In genomic region chr11:17161515-17161914, GRCh38 we compare ENCODE assay signal across 13 cellular contexts. TPM values are rescaled to one million over a fixed set of nuclear protein-coding genes. Genes with fewer than 3 reads are reported as not detected.
DNase-seq lines count a peak whose midpoint lies in the region; ATAC-seq and TF ChIP-seq lines count a peak whose summit lies in the region.
"Had no signal": no experiment of that assay in that cellular context is flagged by ENCODE, and none has a peak within 500 bp of the region (broad histone marks: within the 10 kb centered on the region; RNA-seq: fewer than 3 reads in every experiment).

No MANE protein-coding gene starts in this region.

- peak overlapping the region; percentile 75 for H3K4me2 ChIP-seq in KMS-11

- H3K79me2 ChIP-seq in KMS-11 (ENCODE audit: insufficient read depth, low read depth) = peaks cover 5% of the 10 kb centered on the region; the same call in 1 of the 2 replicates

- DNase-seq in activated CD4-positive, alpha-beta memory T cell treated with anti-CD3 and anti-CD28 coated beads for 36 hours = no peak
- DNase-seq in activated CD4-positive, alpha-beta memory T cell treated with anti-CD3 and anti-CD28 coated beads, Interleukin-2, amount 10 ng/mL, durations not matched to agents 7 days and 5 days = no peak
- DNase-seq in activated naive CD8-positive, alpha-beta T cell treated with anti-CD3 and anti-CD28 coated beads, Interleukin-2, amount 50 U/mL, for 24 hours = no peak
- no peak for DNase-seq in iPS-NIHi11 (ENCODE audit: low spot score)
- DNase-seq: activated CD4-positive, alpha-beta T cell treated with anti-CD3 and anti-CD28 coated beads for 1 hour; activated T-cell treated with anti-CD3 and anti-CD28 coated beads, Interleukin-2, amount 50 U/mL, for 48 hours; NCI-H2029; nucleus accumbens; stimulated activated CD8-positive, alpha-beta memory T cell treated with anti-CD3 and anti-CD28 coated beads, Interleukin-4, amount 100 ng/mL, for 48 hours had no signal

- no peaks in the 10 kb centered on the region for H3K36me3 Mint-ChIP-seq in activated CD4-positive, alpha-beta memory T cell treated with anti-CD3 and anti-CD28 coated beads for 36 hours
- peaks cover 8% of the 10 kb centered on the region for H3K36me3 Mint-ChIP-seq in activated CD4-positive, alpha-beta memory T cell treated with anti-CD3 and anti-CD28 coated beads, Interleukin-2, amount 10 ng/mL, durations not matched to agents 7 days and 5 days (ENCODE audit: low read depth)
- H3K36me3 Mint-ChIP-seq in activated naive CD8-positive, alpha-beta T cell treated with anti-CD3 and anti-CD28 coated beads, Interleukin-2, amount 50 U/mL, for 24 hours (ENCODE audit: low read depth) = peaks cover 4% of the 10 kb centered on the region

- H3K4me3 Mint-ChIP-seq in activated CD4-positive, alpha-beta memory T cell treated with anti-CD3 and anti-CD28 coated beads for 36 hours = no peak overlapping the region
- no peak overlapping the region for H3K4me3 Mint-ChIP-seq in activated CD4-positive, alpha-beta memory T cell treated with anti-CD3 and anti-CD28 coated beads, Interleukin-2, amount 10 ng/mL, durations not matched to agents 7 days and 5 days
- H3K4me3 Mint-ChIP-seq in activated naive CD8-positive, alpha-beta T cell treated with anti-CD3 and anti-CD28 coated beads, Interleukin-2, amount 50 U/mL, for 24 hours = no peak overlapping the region

- H3K4me1 Mint-ChIP-seq in activated CD4-positive, alpha-beta memory T cell treated with anti-CD3 and anti-CD28 coated beads for 36 hours (ENCODE audit: low read depth) = peaks cover 41% of the 10 kb centered on the region
- H3K4me1 Mint-ChIP-seq in activated CD4-positive, alpha-beta memory T cell treated with anti-CD3 and anti-CD28 coated beads, Interleukin-2, amount 10 ng/mL, durations not matched to agents 7 days and 5 days = peaks cover 37% of the 10 kb centered on the region
- H3K4me1 Mint-ChIP-seq in activated naive CD8-positive, alpha-beta T cell treated with anti-CD3 and anti-CD28 coated beads, Interleukin-2, amount 50 U/mL, for 24 hours = peaks cover 46% of the 10 kb centered on the region

- intact Hi-C loops in activated CD4-positive, alpha-beta memory T cell treated with anti-CD3 and anti-CD28 coated beads for 36 hours (cut with micrococcal nuclease) = loop anchor here (5.0 kb wide), 1 partner anchor 46 kb away; the partner anchor contains the start of gene PIK3C2A

- H3K4me1 ChIP-seq in KMS-11 (ENCODE audit: low read depth, poor library complexity, severe bottlenecking) = peaks cover 97% of the 10 kb centered on the region
- peaks cover 7 to 23% (median 23%) of the 10 kb centered on the region in 3 donors for H3K4me1 ChIP-seq in skeletal muscle tissue (ENCODE audit: control insufficient read depth in 3 of 3, insufficient read depth in 3 of 3, low read length in 3 of 3)

- POLR2A ChIA-PET in activated CD4-positive, alpha-beta memory T cell treated with anti-CD3 and anti-CD28 coated beads for 36 hours (lab: Charles Lee) = no interaction called here
- POLR2A ChIA-PET in activated CD4-positive, alpha-beta memory T cell treated with anti-CD3 and anti-CD28 coated beads, Interleukin-2, amount 10 ng/mL, durations not matched to agents 7 days and 5 days (lab: Charles Lee) = interaction anchor here (2.2 kb wide), 1 partner anchor 47 kb away, joined by 6 read pairs; the partner anchor contains the start of gene PIK3C2A

- no peaks in the 10 kb centered on the region for H4K20me1 ChIP-seq in KMS-11 (ENCODE audit: insufficient read depth)

- H3K27me3 Mint-ChIP-seq in activated CD4-positive, alpha-beta memory T cell treated with anti-CD3 and anti-CD28 coated beads for 36 hours = no peaks in the 10 kb centered on the region
- no peaks in the 10 kb centered on the region for H3K27me3 Mint-ChIP-seq in activated CD4-positive, alpha-beta memory T cell treated with anti-CD3 and anti-CD28 coated beads, Interleukin-2, amount 10 ng/mL, durations not matched to agents 7 days and 5 days
- no peaks in the 10 kb centered on the region for H3K27me3 Mint-ChIP-seq in activated naive CD8-positive, alpha-beta T cell treated with anti-CD3 and anti-CD28 coated beads, Interleukin-2, amount 50 U/mL, for 24 hours

- no peaks in the 10 kb centered on the region for H3K9me3 ChIP-seq in skeletal muscle tissue (ENCODE audit: control insufficient read depth in 3 of 3, low read length in 3 of 3)

- H3K27me3 ChIP-seq in KMS-11 (ENCODE audit: insufficient read depth, low read depth) (no peaks in the 10 kb centered on the region), skeletal muscle tissue (ENCODE audit: control insufficient read depth in 3 of 3, insufficient read depth in 3 of 3, low read length in 3 of 3) (no peaks in the 10 kb centered on the region)

- no peak overlapping the region for H3K4me3 ChIP-seq in KMS-11 (IDR thresholded peaks at IDR 0.05; ENCODE audit: insufficient read depth, low read depth, low read length)
- no peak overlapping the region for H3K4me3 ChIP-seq in skeletal muscle tissue (ENCODE audit: low read length in 3 of 3)

- H3K36me3 ChIP-seq in KMS-11 (ENCODE audit: insufficient read depth) = no peaks in the 10 kb centered on the region; the same call in 1 of the 2 replicates
- no peaks in the 10 kb centered on the region for H3K36me3 ChIP-seq in skeletal muscle tissue (ENCODE audit: control insufficient read depth in 3 of 3, insufficient read depth in 3 of 3, low read length in 3 of 3)

- peak overlapping the region; percentile 15; the same call in 1 of the 2 replicates for H3K27ac ChIP-seq in KMS-11
- peak overlapping the region; percentile 40 for H3K27ac ChIP-seq in skeletal muscle tissue (ENCODE audit: low read depth, low read length)

- peak overlapping the region; percentile 34 for H3K27ac Mint-ChIP-seq in activated CD4-positive, alpha-beta memory T cell treated with anti-CD3 and anti-CD28 coated beads for 36 hours
- H3K27ac Mint-ChIP-seq in activated CD4-positive, alpha-beta memory T cell treated with anti-CD3 and anti-CD28 coated beads, Interleukin-2, amount 10 ng/mL, durations not matched to agents 7 days and 5 days = no peak overlapping the region
- peak overlapping the region; percentile 53 for H3K27ac Mint-ChIP-seq in activated naive CD8-positive, alpha-beta T cell treated with anti-CD3 and anti-CD28 coated beads, Interleukin-2, amount 50 U/mL, for 24 hours

- TF ChIP-seq CTCF in KMS-11 (conservative IDR thresholded peaks at IDR 0.05; ENCODE audit: low read depth, low read length) = no peak

- H3K9me3 Mint-ChIP-seq in activated CD4-positive, alpha-beta memory T cell treated with anti-CD3 and anti-CD28 coated beads for 36 hours = no peaks in the 10 kb centered on the region
- H3K9me3 Mint-ChIP-seq in activated CD4-positive, alpha-beta memory T cell treated with anti-CD3 and anti-CD28 coated beads, Interleukin-2, amount 10 ng/mL, durations not matched to agents 7 days and 5 days = no peaks in the 10 kb centered on the region
- H3K9me3 Mint-ChIP-seq in activated naive CD8-positive, alpha-beta T cell treated with anti-CD3 and anti-CD28 coated beads, Interleukin-2, amount 50 U/mL, for 24 hours = no peaks in the 10 kb centered on the region

- CTCF ChIA-PET in activated CD4-positive, alpha-beta memory T cell treated with anti-CD3 and anti-CD28 coated beads for 36 hours (lab: Charles Lee) = no interaction called here
- CTCF ChIA-PET in activated CD4-positive, alpha-beta memory T cell treated with anti-CD3 and anti-CD28 coated beads, Interleukin-2, amount 10 ng/mL, durations not matched to agents 7 days and 5 days (lab: Charles Lee) = no interaction called here

- H3K9ac ChIP-seq in KMS-11 = no peak overlapping the region
- H3K9ac ChIP-seq in skeletal muscle tissue (ENCODE audit: low read depth in 1 of 3, low read length in 3 of 3) = no peak overlapping the region

- no peak overlapping the region for H2AFZ ChIP-seq in KMS-11 (ENCODE audit: low read depth)

- ATAC-seq in activated naive CD8-positive, alpha-beta T cell treated with anti-CD3 and anti-CD28 coated beads, Interleukin-2, amount 50 U/mL, for 24 hours = no peak
- no peak for ATAC-seq in HG03045 (IDR thresholded peaks at IDR 0.05; ENCODE audit: unreplicated experiment)
- no peak for ATAC-seq in GM19035 (IDR thresholded peaks at IDR 0.05; ENCODE audit: unreplicated experiment)

RNA-seq across cellular contexts. Expression of gene PIK3C2A, which starts 46.3 kb away (rescaled TPM):
- 10 to 100 TPM; 21.2 to 21.7 TPM for total RNA-seq in activated CD4-positive, alpha-beta memory T cell treated with anti-CD3 and anti-CD28 coated beads for 36 hours
- total RNA-seq in activated CD4-positive, alpha-beta memory T cell treated with anti-CD3 and anti-CD28 coated beads, Interleukin-2, amount 10 ng/mL, durations not matched to agents 7 days and 5 days = 10 to 100 TPM; 23.7 to 24.9 TPM
- total RNA-seq in skeletal muscle tissue = 19.3 TPM
